1 cellular context compared by ENCODE assay signal in genomic region chr20:33440562-33440961, GRCh38.
TF ChIP-seq lines count a peak whose summit lies in the region.
"Not testable (repeated sequence)": the region's sequence is repeated elsewhere in the genome, so short reads cannot be mapped to it uniquely, and the experiment has no call there.

No MANE protein-coding gene starts in this region.

TF ChIP-seq in HepG2, 621 proteins besides CTCF, POLR2A, EP300 and RAD21:
- 0 out of 2 replicates have a peak, but pooled peaks have one; percentile 6 for TF ChIP-seq ZNF777 (CRISPR knock-in tag; IDR thresholded peaks at IDR 0.05)
- TF ChIP-seq, protein P1, sequence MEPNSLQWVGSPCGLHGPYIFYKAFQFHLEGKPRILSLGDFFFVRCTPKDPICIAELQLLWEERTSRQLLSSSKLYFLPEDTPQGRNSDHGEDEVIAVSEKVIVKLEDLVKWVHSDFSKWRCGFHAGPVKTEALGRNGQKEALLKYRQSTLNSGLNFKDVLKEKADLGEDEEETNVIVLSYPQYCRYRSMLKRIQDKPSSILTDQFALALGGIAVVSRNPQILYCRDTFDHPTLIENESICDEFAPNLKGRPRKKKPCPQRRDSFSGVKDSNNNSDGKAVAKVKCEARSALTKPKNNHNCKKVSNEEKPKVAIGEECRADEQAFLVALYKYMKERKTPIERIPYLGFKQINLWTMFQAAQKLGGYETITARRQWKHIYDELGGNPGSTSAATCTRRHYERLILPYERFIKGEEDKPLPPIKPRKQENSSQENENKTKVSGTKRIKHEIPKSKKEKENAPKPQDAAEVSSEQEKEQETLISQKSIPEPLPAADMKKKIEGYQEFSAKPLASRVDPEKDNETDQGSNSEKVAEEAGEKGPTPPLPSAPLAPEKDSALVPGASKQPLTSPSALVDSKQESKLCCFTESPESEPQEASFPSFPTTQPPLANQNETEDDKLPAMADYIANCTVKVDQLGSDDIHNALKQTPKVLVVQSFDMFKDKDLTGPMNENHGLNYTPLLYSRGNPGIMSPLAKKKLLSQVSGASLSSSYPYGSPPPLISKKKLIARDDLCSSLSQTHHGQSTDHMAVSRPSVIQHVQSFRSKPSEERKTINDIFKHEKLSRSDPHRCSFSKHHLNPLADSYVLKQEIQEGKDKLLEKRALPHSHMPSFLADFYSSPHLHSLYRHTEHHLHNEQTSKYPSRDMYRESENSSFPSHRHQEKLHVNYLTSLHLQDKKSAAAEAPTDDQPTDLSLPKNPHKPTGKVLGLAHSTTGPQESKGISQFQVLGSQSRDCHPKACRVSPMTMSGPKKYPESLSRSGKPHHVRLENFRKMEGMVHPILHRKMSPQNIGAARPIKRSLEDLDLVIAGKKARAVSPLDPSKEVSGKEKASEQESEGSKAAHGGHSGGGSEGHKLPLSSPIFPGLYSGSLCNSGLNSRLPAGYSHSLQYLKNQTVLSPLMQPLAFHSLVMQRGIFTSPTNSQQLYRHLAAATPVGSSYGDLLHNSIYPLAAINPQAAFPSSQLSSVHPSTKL (CRISPR knock-in tag; IDR thresholded peaks at IDR 0.05) = 0 out of 2 replicates have a peak, but pooled peaks have one; percentile 3
- 0 out of 2 replicates have a peak, but pooled peaks have one; percentile 6 for TF ChIP-seq DR1 (CRISPR knock-in tag; IDR thresholded peaks at IDR 0.05)
- not testable (repeated sequence) for TF ChIP-seq FOXA1 (IDR thresholded peaks at IDR 0.05)
- TF ChIP-seq FOXA1 (CRISPR knock-in tag; IDR thresholded peaks at IDR 0.05) = 0 out of 2 replicates have a peak, but pooled peaks have one; percentile 1
